Comparison of ENCODE assay signal across 1 cellular context in genomic region chr12:93714382-93714781, GRCh38.
TF ChIP-seq lines count a peak whose summit lies in the region.

No MANE protein-coding gene starts in this region.

TF ChIP-seq in GM23338, 12 proteins besides CTCF, POLR2A, EP300 and RAD21 (continued from another document):
- TF ChIP-seq, protein P1, sequence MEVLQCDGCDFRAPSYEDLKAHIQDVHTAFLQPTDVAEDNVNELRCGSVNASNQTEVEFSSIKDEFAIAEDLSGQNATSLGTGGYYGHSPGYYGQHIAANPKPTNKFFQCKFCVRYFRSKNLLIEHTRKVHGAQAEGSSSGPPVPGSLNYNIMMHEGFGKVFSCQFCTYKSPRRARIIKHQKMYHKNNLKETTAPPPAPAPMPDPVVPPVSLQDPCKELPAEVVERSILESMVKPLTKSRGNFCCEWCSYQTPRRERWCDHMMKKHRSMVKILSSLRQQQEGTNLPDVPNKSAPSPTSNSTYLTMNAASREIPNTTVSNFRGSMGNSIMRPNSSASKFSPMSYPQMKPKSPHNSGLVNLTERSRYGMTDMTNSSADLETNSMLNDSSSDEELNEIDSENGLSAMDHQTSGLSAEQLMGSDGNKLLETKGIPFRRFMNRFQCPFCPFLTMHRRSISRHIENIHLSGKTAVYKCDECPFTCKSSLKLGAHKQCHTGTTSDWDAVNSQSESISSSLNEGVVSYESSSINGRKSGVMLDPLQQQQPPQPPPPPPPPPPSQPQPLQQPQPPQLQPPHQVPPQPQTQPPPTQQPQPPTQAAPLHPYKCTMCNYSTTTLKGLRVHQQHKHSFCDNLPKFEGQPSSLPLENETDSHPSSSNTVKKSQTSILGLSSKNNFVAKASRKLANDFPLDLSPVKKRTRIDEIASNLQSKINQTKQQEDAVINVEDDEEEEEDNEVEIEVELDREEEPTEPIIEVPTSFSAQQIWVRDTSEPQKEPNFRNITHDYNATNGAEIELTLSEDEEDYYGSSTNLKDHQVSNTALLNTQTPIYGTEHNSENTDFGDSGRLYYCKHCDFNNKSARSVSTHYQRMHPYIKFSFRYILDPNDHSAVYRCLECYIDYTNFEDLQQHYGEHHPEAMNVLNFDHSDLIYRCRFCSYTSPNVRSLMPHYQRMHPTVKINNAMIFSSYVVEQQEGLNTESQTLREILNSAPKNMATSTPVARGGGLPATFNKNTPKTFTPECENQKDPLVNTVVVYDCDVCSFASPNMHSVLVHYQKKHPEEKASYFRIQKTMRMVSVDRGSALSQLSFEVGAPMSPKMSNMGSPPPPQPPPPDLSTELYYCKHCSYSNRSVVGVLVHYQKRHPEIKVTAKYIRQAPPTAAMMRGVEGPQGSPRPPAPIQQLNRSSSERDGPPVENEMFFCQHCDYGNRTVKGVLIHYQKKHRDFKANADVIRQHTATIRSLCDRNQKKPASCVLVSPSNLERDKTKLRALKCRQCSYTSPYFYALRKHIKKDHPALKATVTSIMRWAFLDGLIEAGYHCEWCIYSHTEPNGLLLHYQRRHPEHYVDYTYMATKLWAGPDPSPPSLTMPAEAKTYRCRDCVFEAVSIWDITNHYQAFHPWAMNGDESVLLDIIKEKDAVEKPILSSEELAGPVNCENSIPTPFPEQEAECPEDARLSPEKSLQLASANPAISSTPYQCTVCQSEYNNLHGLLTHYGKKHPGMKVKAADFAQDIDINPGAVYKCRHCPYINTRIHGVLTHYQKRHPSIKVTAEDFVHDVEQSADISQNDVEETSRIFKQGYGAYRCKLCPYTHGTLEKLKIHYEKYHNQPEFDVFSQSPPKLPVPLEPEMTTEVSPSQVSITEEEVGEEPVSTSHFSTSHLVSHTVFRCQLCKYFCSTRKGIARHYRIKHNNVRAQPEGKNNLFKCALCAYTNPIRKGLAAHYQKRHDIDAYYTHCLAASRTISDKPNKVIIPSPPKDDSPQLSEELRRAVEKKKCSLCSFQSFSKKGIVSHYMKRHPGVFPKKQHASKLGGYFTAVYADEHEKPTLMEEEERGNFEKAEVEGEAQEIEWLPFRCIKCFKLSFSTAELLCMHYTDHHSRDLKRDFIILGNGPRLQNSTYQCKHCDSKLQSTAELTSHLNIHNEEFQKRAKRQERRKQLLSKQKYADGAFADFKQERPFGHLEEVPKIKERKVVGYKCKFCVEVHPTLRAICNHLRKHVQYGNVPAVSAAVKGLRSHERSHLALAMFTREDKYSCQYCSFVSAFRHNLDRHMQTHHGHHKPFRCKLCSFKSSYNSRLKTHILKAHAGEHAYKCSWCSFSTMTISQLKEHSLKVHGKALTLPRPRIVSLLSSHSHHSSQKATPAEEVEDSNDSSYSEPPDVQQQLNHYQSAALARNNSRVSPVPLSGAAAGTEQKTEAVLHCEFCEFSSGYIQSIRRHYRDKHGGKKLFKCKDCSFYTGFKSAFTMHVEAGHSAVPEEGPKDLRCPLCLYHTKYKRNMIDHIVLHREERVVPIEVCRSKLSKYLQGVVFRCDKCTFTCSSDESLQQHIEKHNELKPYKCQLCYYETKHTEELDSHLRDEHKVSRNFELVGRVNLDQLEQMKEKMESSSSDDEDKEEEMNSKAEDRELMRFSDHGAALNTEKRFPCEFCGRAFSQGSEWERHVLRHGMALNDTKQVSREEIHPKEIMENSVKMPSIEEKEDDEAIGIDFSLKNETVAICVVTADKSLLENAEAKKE (CRISPR knock-in tag; IDR thresholded peaks at IDR 0.05) = no peak
- TF ChIP-seq STAT1 (IDR thresholded peaks at IDR 0.05; ENCODE audit: unreplicated experiment) (no peak), EZH2 (IDR thresholded peaks at IDR 0.05; ENCODE audit: low read depth, unreplicated experiment) (no peak)
- TF ChIP-seq, protein P2, sequence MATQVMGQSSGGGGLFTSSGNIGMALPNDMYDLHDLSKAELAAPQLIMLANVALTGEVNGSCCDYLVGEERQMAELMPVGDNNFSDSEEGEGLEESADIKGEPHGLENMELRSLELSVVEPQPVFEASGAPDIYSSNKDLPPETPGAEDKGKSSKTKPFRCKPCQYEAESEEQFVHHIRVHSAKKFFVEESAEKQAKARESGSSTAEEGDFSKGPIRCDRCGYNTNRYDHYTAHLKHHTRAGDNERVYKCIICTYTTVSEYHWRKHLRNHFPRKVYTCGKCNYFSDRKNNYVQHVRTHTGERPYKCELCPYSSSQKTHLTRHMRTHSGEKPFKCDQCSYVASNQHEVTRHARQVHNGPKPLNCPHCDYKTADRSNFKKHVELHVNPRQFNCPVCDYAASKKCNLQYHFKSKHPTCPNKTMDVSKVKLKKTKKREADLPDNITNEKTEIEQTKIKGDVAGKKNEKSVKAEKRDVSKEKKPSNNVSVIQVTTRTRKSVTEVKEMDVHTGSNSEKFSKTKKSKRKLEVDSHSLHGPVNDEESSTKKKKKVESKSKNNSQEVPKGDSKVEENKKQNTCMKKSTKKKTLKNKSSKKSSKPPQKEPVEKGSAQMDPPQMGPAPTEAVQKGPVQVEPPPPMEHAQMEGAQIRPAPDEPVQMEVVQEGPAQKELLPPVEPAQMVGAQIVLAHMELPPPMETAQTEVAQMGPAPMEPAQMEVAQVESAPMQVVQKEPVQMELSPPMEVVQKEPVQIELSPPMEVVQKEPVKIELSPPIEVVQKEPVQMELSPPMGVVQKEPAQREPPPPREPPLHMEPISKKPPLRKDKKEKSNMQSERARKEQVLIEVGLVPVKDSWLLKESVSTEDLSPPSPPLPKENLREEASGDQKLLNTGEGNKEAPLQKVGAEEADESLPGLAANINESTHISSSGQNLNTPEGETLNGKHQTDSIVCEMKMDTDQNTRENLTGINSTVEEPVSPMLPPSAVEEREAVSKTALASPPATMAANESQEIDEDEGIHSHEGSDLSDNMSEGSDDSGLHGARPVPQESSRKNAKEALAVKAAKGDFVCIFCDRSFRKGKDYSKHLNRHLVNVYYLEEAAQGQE (IDR thresholded peaks at IDR 0.05; ENCODE audit: unreplicated experiment) = no peak
